8 cellular contexts compared by ENCODE assay signal in genomic region chr1:234955107-234955731, GRCh38.
DNase-seq lines count a peak whose midpoint lies in the region; ATAC-seq, FAIRE-seq and TF ChIP-seq lines count a peak whose summit lies in the region.

No MANE protein-coding gene starts in this region.

- H3K36me3 ChIP-seq in Caco-2 (ENCODE audit: control insufficient read depth, insufficient read depth, low read length): no peaks in the 10 kb centered on the region
- H3K36me3 ChIP-seq in left ventricle myocardium inferior: no peaks in the 10 kb centered on the region
- no peaks in the 10 kb centered on the region for H3K36me3 ChIP-seq in small intestine (ENCODE audit: control insufficient read depth in 2 of 2, insufficient read depth in 2 of 2, low read length in 2 of 2)

- DNase-seq in Caco-2 (peak; percentile 82 to 93), left ventricle myocardium inferior (peak; percentile 81), small intestine (peak; percentile 89)
- no peak for DNase-seq in activated CD4-positive, alpha-beta memory T cell treated with anti-CD3 and anti-CD28 coated beads, Interleukin-2, amount 10 ng/mL, durations not matched to agents 7 days and 5 days

- WGBS in small intestine, 3 donors: 6 to 27% (median 7%) methylated on average over 11 of the region's 11 CpGs

- BruUV-seq in Caco-2 (replicated peaks; lab: Mats Ljungman, UMichigan): no TSS peak

- H3K27me3 ChIP-seq in Caco-2 (replicated peaks; ENCODE audit: control insufficient read depth, insufficient read depth, low read length) (no peaks in the 10 kb centered on the region), left ventricle myocardium inferior (ENCODE audit: low read depth) (no peaks in the 10 kb centered on the region), small intestine (ENCODE audit: control insufficient read depth in 2 of 2, insufficient read depth in 2 of 2, low read length in 2 of 2) (no peaks in the 10 kb centered on the region)

- H3K4me3 ChIP-seq in Caco-2 (ENCODE audit: low read depth, low read length) (no peak overlapping the region), left ventricle myocardium inferior (no peak overlapping the region), small intestine (ENCODE audit: low read depth in 1 of 2, low read length in 2 of 2) (no peak overlapping the region)

- H3K27me3 Mint-ChIP-seq in Caco-2 (ENCODE audit: insufficient read depth, unreplicated experiment): no peaks in the 10 kb centered on the region
- no peaks in the 10 kb centered on the region for H3K27me3 Mint-ChIP-seq in activated CD4-positive, alpha-beta memory T cell treated with anti-CD3 and anti-CD28 coated beads, Interleukin-2, amount 10 ng/mL, durations not matched to agents 7 days and 5 days

- CTCF ChIA-PET in Caco-2 (lab: Charles Lee): interaction anchor here (0.7 to 1.6 kb wide), 2 partner anchors 20 to 79 kb away, joined by 3 to 5 read pairs; no protein-coding TSS in a partner anchor
- CTCF ChIA-PET in activated CD4-positive, alpha-beta memory T cell treated with anti-CD3 and anti-CD28 coated beads, Interleukin-2, amount 10 ng/mL, durations not matched to agents 7 days and 5 days (lab: Charles Lee): interaction anchor here (0.8 to 1.6 kb wide), 8 partner anchors 13 to 456 kb away, joined by 3 to 5 read pairs (median 3); no protein-coding TSS in a partner anchor

- peaks cover 50% of the 10 kb centered on the region for H3K4me1 Mint-ChIP-seq in Caco-2 (ENCODE audit: low read depth, unreplicated experiment)
- peaks cover 46% of the 10 kb centered on the region for H3K4me1 Mint-ChIP-seq in activated CD4-positive, alpha-beta memory T cell treated with anti-CD3 and anti-CD28 coated beads, Interleukin-2, amount 10 ng/mL, durations not matched to agents 7 days and 5 days

- FAIRE-seq in small intestine (lab: Jason Lieb, UNC): no peak

- peak overlapping the region; percentile 64 for H3K4me3 Mint-ChIP-seq in Caco-2 (ENCODE audit: unreplicated experiment)
- H3K4me3 Mint-ChIP-seq in activated CD4-positive, alpha-beta memory T cell treated with anti-CD3 and anti-CD28 coated beads, Interleukin-2, amount 10 ng/mL, durations not matched to agents 7 days and 5 days: no peak overlapping the region

- H3K36me3 Mint-ChIP-seq in Caco-2 (ENCODE audit: insufficient read depth, unreplicated experiment): peaks cover 15% of the 10 kb centered on the region
- H3K36me3 Mint-ChIP-seq in activated CD4-positive, alpha-beta memory T cell treated with anti-CD3 and anti-CD28 coated beads, Interleukin-2, amount 10 ng/mL, durations not matched to agents 7 days and 5 days (ENCODE audit: low read depth): no peaks in the 10 kb centered on the region

- ATAC-seq in HG03432 (IDR thresholded peaks at IDR 0.05; ENCODE audit: unreplicated experiment): peak; percentile 45
- no peak for ATAC-seq in GM18517 (IDR thresholded peaks at IDR 0.05; ENCODE audit: unreplicated experiment)
- ATAC-seq in HG02884 (IDR thresholded peaks at IDR 0.05; ENCODE audit: unreplicated experiment): no peak
- ATAC-seq in HG03521 (IDR thresholded peaks at IDR 0.05; ENCODE audit: unreplicated experiment): no peak

- H3K27ac Mint-ChIP-seq in Caco-2 (ENCODE audit: unreplicated experiment): peak overlapping the region; percentile 99
- peak overlapping the region; percentile 73 for H3K27ac Mint-ChIP-seq in activated CD4-positive, alpha-beta memory T cell treated with anti-CD3 and anti-CD28 coated beads, Interleukin-2, amount 10 ng/mL, durations not matched to agents 7 days and 5 days

- intact Hi-C loops in Caco-2 (cut with micrococcal nuclease; ENCODE audit: unreplicated experiment): loop anchor here (5.0 kb wide), 1 partner anchor 133 kb away; no protein-coding TSS in a partner anchor
- intact Hi-C loops in left ventricle myocardium inferior (cut with micrococcal nuclease): no loop called here

- H3K4me1 ChIP-seq in Caco-2 (peaks cover 69% of the 10 kb centered on the region), left ventricle myocardium inferior (peaks cover 42% of the 10 kb centered on the region), small intestine (ENCODE audit: control insufficient read depth in 2 of 2, insufficient read depth in 1 of 2, low read depth in 1 of 2, low read length in 1 of 2) (peaks cover 8 to 23% of the 10 kb centered on the region in 2 donors)

- TF ChIP-seq CTCF in Caco-2 (IDR thresholded peaks at IDR 0.05; ENCODE audit: insufficient read depth in 1 of 2, low read depth in 1 of 2, low read length in 1 of 2, severe bottlenecking in 1 of 2, unreplicated experiment in 1 of 2) (peak in 1 of 2 experiments; percentile 20), left ventricle myocardium inferior (IDR thresholded peaks at IDR 0.05; ENCODE audit: borderline replicate concordance) (no peak)

- H3K27ac ChIP-seq in left ventricle myocardium inferior (replicated peaks) (peak overlapping the region; percentile 80), small intestine (ENCODE audit: low read depth in 1 of 2, low read length in 1 of 2) (peak overlapping the region; percentile 73 to 97)

- H3K9me3 ChIP-seq in Caco-2 (no peaks in the 10 kb centered on the region), left ventricle myocardium inferior (replicated peaks) (no peaks in the 10 kb centered on the region), small intestine (ENCODE audit: control insufficient read depth, low read depth) (no peaks in the 10 kb centered on the region)

- no peaks in the 10 kb centered on the region for H3K9me3 Mint-ChIP-seq in Caco-2 (ENCODE audit: unreplicated experiment)
- H3K9me3 Mint-ChIP-seq in activated CD4-positive, alpha-beta memory T cell treated with anti-CD3 and anti-CD28 coated beads, Interleukin-2, amount 10 ng/mL, durations not matched to agents 7 days and 5 days: no peaks in the 10 kb centered on the region

- POLR2A ChIA-PET in Caco-2 (lab: Charles Lee): interaction anchor here (0.6 to 1.6 kb wide), 5 partner anchors 15 to 344 kb away, joined by 3 to 7 read pairs (median 4); no protein-coding TSS in a partner anchor
- POLR2A ChIA-PET in activated CD4-positive, alpha-beta memory T cell treated with anti-CD3 and anti-CD28 coated beads, Interleukin-2, amount 10 ng/mL, durations not matched to agents 7 days and 5 days (lab: Charles Lee): interaction anchor here (1.1 to 3.5 kb wide), 9 partner anchors 9 to 113 kb away, joined by 3 to 15 read pairs (median 7); no protein-coding TSS in a partner anchor
